8 cellular contexts compared by ENCODE assay signal in genomic region chrX:129540068-129540653, GRCh38. TPM values are rescaled to one million over a fixed set of nuclear protein-coding genes. Genes with fewer than 3 reads are reported as not detected.
DNase-seq lines count a peak whose midpoint lies in the region; ATAC-seq, FAIRE-seq and TF ChIP-seq lines count a peak whose summit lies in the region.

Gene OCRL, plus strand, starts transcription at chrX:129540259. Its CDS starts 181 bp downstream, at chrX:129540440.

- H3K18ac ChIP-seq in H1 (ENCODE audit: extremely low read depth, low read length), result peak within 1 kb of the TSS; percentile 71

- peak within 1 kb of the TSS; percentile 51; the same call in 1 of the 2 replicates for H4K8ac ChIP-seq in H1 (ENCODE audit: extremely low read depth, insufficient read depth, low read length)

- H3K9me3 Mint-ChIP-seq in memory B cell, result no peaks in the 10 kb centered on the region

- peak within 1 kb of the TSS; percentile 70 to 86 (median 80) for H3K4me3 ChIP-seq in H1 (ENCODE audit: extremely low read depth in 1 of 4, insufficient read depth in 2 of 4, low read depth in 3 of 4, low read length in 4 of 4)

- peak within 1 kb of the TSS; percentile 60 for H3K27ac Mint-ChIP-seq in memory B cell

- H3K79me2 ChIP-seq in H1 (ENCODE audit: control insufficient read depth in 1 of 2, insufficient read depth in 2 of 2, low read length in 2 of 2), result peaks cover 0 to 5% of the 10 kb centered on the region in 2 experiments; a peak in 2 of 4 replicates

- peak; percentile 12 to 22; a peak in 2 of 4 replicates for TF ChIP-seq RAD21 in H1 (IDR thresholded peaks at IDR 0.05 in 1 of 2, conservative IDR thresholded peaks at IDR 0.05 in 1 of 2; ENCODE audit: low read depth in 2 of 2, low read length in 2 of 2)

- no peak within 1 kb of the TSS for H3K56ac ChIP-seq in H1 (replicated peaks; ENCODE audit: insufficient read length, low read depth, low read length)

- H3K23ac ChIP-seq in H1 (ENCODE audit: insufficient read length), result no peak within 1 kb of the TSS

- H4K20me1 ChIP-seq in H1 (replicated peaks in 1 of 2; ENCODE audit: control insufficient read depth in 1 of 2, insufficient read depth in 2 of 2, low read length in 2 of 2), result peaks cover 0 to 1% of the 10 kb centered on the region in 2 experiments

- H3K23me2 ChIP-seq in H1 (ENCODE audit: low read depth, low read length), result peaks cover 3% of the 10 kb centered on the region; the same call in 1 of the 2 replicates

- no peak for TF ChIP-seq EP300 in H1 (IDR thresholded peaks at IDR 0.05; ENCODE audit: borderline replicate concordance in 1 of 2, low read depth in 2 of 2, low read length in 2 of 2)

- no peak within 1 kb of the TSS for H2BK20ac ChIP-seq in H1 (ENCODE audit: low read length)

- TF ChIP-seq CTCF in H1 (IDR thresholded peaks at IDR 0.05; ENCODE audit: control extremely low read depth in 1 of 3, insufficient read depth in 1 of 3, low read depth in 1 of 3, low read length in 3 of 3), result peak; percentile 53 to 68 (median 57)

- H2BK5ac ChIP-seq in H1 (ENCODE audit: low read depth, low read length), result no peak within 1 kb of the TSS

- no peak for FAIRE-seq in H1 (lab: Jason Lieb, UNC)

- H3K4me1 Mint-ChIP-seq in memory B cell, result peaks cover 7% of the 10 kb centered on the region

- H2AFZ ChIP-seq in H1 (ENCODE audit: low read length), result no peak within 1 kb of the TSS

- H2AK5ac ChIP-seq in H1 (ENCODE audit: low read depth, low read length), result no peak within 1 kb of the TSS

- H3K14ac ChIP-seq in H1 (ENCODE audit: insufficient read length), result no peak within 1 kb of the TSS

- no peak within 1 kb of the TSS for H4K91ac ChIP-seq in H1 (replicated peaks; ENCODE audit: insufficient read length, low read length)

- H3K4ac ChIP-seq in H1 (replicated peaks; ENCODE audit: insufficient read length, low read depth, low read length), result no peak within 1 kb of the TSS

- peak within 1 kb of the TSS; percentile 69 to 74 for H3K4me2 ChIP-seq in H1 (ENCODE audit: insufficient read depth in 1 of 2, low read depth in 2 of 2, low read length in 2 of 2)

- H3K27me3 ChIP-seq in H1 (replicated peaks in 1 of 4; ENCODE audit: control insufficient read depth in 3 of 4, extremely low read depth in 1 of 4, insufficient read depth in 3 of 4, low read length in 3 of 4), result no peaks in the 10 kb centered on the region

- 2% methylated on average over 26 of the region's 60 CpGs; no CpG with 5 or more reads in 1 of the 2 experiments for WGBS in H1 (ENCODE audit: extremely low coverage in 1 of 2, insufficient coverage in 1 of 2, insufficient read length in 1 of 2, insufficient replicate concordance in 2 of 2, low coverage in 1 of 2, low lambda C conversion rate in 2 of 2, missing lambda C conversion rate in 1 of 2), 2 experiments

- H2BK120ac ChIP-seq in H1 (replicated peaks; ENCODE audit: low read depth, low read length), result no peak within 1 kb of the TSS

- H2BK15ac ChIP-seq in H1 (ENCODE audit: low read length), result no peak within 1 kb of the TSS

- no peak within 1 kb of the TSS; the same call in 1 of the 2 replicates for H3K27ac ChIP-seq in H1 (ENCODE audit: low read depth, low read length)

- no peaks in the 10 kb centered on the region for H3K4me1 ChIP-seq in H1 (replicated peaks in 1 of 4; ENCODE audit: control insufficient read depth in 3 of 4, insufficient read depth in 4 of 4, low read length in 3 of 4)

- no peaks in the 10 kb centered on the region for H3K79me1 ChIP-seq in H1 (ENCODE audit: low read depth, low read length)

- CTCF ChIA-PET in H1 (lab: Charles Lee; ENCODE audit: partially characterized antibody), result interaction anchor here (1.0 kb wide), 2 partner anchors 11 to 16 kb away, joined by 3 read pairs; partner anchors contain the start of gene SMARCA1

- POLR2A ChIA-PET in H1 (lab: Charles Lee; ENCODE audit: partially characterized antibody), result interaction anchor here (0.7 kb wide), 1 partner anchor 17 kb away, joined by 5 read pairs; the partner anchor contains the start of gene SMARCA1

- H3K36me3 ChIP-seq in H1 (ENCODE audit: control insufficient read depth in 2 of 4, insufficient read depth in 4 of 4, low read length in 3 of 4), result 0 out of 8 replicates have a peak, but pooled peaks cover 0 to 2% (median 1%) of the 10 kb centered on the region in 4 experiments

- H3K36me3 Mint-ChIP-seq in memory B cell, result no peaks in the 10 kb centered on the region

- H3K27me3 Mint-ChIP-seq in memory B cell, result no peaks in the 10 kb centered on the region

- H4K5ac ChIP-seq in H1 (ENCODE audit: insufficient read length, low read depth, low read length), result peak within 1 kb of the TSS; percentile 76

- ATAC-seq in GM19035 (IDR thresholded peaks at IDR 0.05; ENCODE audit: unreplicated experiment), result peak; percentile 95
- ATAC-seq in HG03159 (IDR thresholded peaks at IDR 0.05; ENCODE audit: unreplicated experiment), result peak; percentile 95
- ATAC-seq in memory B cell (ENCODE audit: low read depth), result peak; percentile 91

- peak within 1 kb of the TSS; percentile 82 for H3K4me3 Mint-ChIP-seq in memory B cell

- no peak within 1 kb of the TSS for H2BK12ac ChIP-seq in H1 (ENCODE audit: low read depth, low read length)

- no peaks in the 10 kb centered on the region for H3K9me3 ChIP-seq in H1 (ENCODE audit: insufficient read depth in 2 of 2, low read depth in 1 of 2, low read length in 1 of 2)

- peak in 1 of 2 experiments; percentile 25; a peak in 1 of 3 replicates for TF ChIP-seq POLR2A in H1 (IDR thresholded peaks at IDR 0.05; ENCODE audit: control extremely low read depth in 1 of 2, low read depth in 2 of 2, low read length in 2 of 2)

- peak within 1 kb of the TSS; percentile 51 to 66 (median 60); a peak in 6 of 7 replicates for H3K9ac ChIP-seq in H1 (replicated peaks in 1 of 4; ENCODE audit: extremely low read depth in 1 of 4, low read depth in 3 of 4, low read length in 3 of 4)

- DNase-seq in C1 segment of cervical spinal cord (lab: John Stamatoyannopoulos, UW), result peak in 13 of 14 donors; percentile 0 to 69 (median 17)
- DNase-seq in NCI-H460 (ENCODE audit: extremely low read depth, low read depth), result peak; percentile 64
- DNase-seq in activated CD4-positive, alpha-beta T cell treated with anti-CD3 and anti-CD28 coated beads, Interleukin-2, amount 50 U/mL, for 4 hours, result peak; percentile 26 to 38
- DNase-seq in H1 (ENCODE audit: low read depth in 1 of 2, low spot score in 2 of 2), result peak in 1 of 2 experiments; percentile 72
- peak; percentile 45 to 47 for DNase-seq in memory B cell (ENCODE audit: low spot score in 2 of 2)
- DNase-seq in stimulated activated CD8-positive, alpha-beta memory T cell treated with anti-CD3 and anti-CD28 coated beads, Interleukin-2, amount 100 ng/mL, for 48 hours (ENCODE audit: low read depth in 2 of 2), result peak; percentile 24 to 31

TF ChIP-seq in H1, 55 proteins besides CTCF, POLR2A, EP300 and RAD21 (continues in another document):
- TF ChIP-seq TBP (IDR thresholded peaks at IDR 0.05; ENCODE audit: low read depth, low read length) (peak; percentile 54; the same call in 1 of the 2 replicates), CREB1 (IDR thresholded peaks at IDR 0.05) (no peak), RFX5 (IDR thresholded peaks at IDR 0.05; ENCODE audit: borderline replicate concordance, low read depth, low read length) (no peak), JUN (IDR thresholded peaks at IDR 0.05; ENCODE audit: low read depth, low read length) (no peak), CEBPB (IDR thresholded peaks at IDR 0.05; ENCODE audit: low read depth, low read length) (no peak), ASH2L (IDR thresholded peaks at IDR 0.05; ENCODE audit: low read length) (peak; percentile 63), CTBP2 (IDR thresholded peaks at IDR 0.05; ENCODE audit: borderline replicate concordance, insufficient read depth, insufficient read length, low read length) (no peak), ATF3 (IDR thresholded peaks at IDR 0.05; ENCODE audit: insufficient read depth, low read depth, low read length) (no peak), TEAD4 (IDR thresholded peaks at IDR 0.05; ENCODE audit: low read depth, low read length) (no peak), YY1 (IDR thresholded peaks at IDR 0.05; ENCODE audit: low read depth, low read length) (no peak), PHF8 (conservative IDR thresholded peaks at IDR 0.05; ENCODE audit: low read depth, low read length) (peak; percentile 74), KDM4A (IDR thresholded peaks at IDR 0.05; ENCODE audit: low read depth, low read length, severe bottlenecking) (peak; percentile 24), CHD2 (IDR thresholded peaks at IDR 0.05; ENCODE audit: low read length) (no peak), BCL11A (IDR thresholded peaks at IDR 0.05; ENCODE audit: low read depth in 2 of 2, low read length in 2 of 2) (no peak), USF2 (IDR thresholded peaks at IDR 0.05; ENCODE audit: low read length) (no peak), HDAC6 (IDR thresholded peaks at IDR 0.05; ENCODE audit: low read depth, low read length) (no peak), NANOG (IDR thresholded peaks at IDR 0.05; ENCODE audit: insufficient read depth, low read depth, low read length, poor library complexity, severe bottlenecking) (no peak), POU5F1 (IDR thresholded peaks at IDR 0.05; ENCODE audit: low read depth, low read length) (no peak), SRF (IDR thresholded peaks at IDR 0.05; ENCODE audit: low read depth, low read length) (no peak)

RNA-seq across cellular contexts. Expression of gene OCRL, which starts in this region (rescaled TPM):
- 28.6 and 36.4 TPM in 2 replicates for total RNA-seq in NCI-H460 (2014; rRNA removed; shearing (Covaris generic))
- polyA plus RNA-seq in NCI-H460 (2014; cell fraction: nucleus; rRNA removed), result 19.3 and 27.5 TPM in 2 replicates
- 14.9 and 15.1 TPM in 2 replicates for total RNA-seq in H1 (2021; fragmentation: NEBNext Ultra II Directional; extraction: Animal tissue kit (Norgen Biotek cat#: 25700))
- 8.5 and 12.7 TPM in 2 replicates for polyA plus RNA-seq in H1 (2011; rRNA removed)
- 11.6 TPM for polyA plus RNA-seq in H1 (2011; cell fraction: cytosol; rRNA removed)
- polyA plus RNA-seq in H1 (2011; cell fraction: nucleus; rRNA removed), result 13.3 TPM
- polyA plus RNA-seq in H1 (2012, experiment 1 of 2), result 9.8 to 12.4 TPM (median 11.5 TPM) in 4 replicates
- 1.2 TPM for polyA plus RNA-seq in H1 (2012, experiment 2 of 2)
- polyA plus RNA-seq in H1 (2013, experiment 1 of 2), result 10.5 TPM
- 9.6 TPM for polyA plus RNA-seq in H1 (2013, experiment 2 of 2)
- polyA minus RNA-seq in H1 (2011; rRNA and poly(A)+ RNA removed), result 17.9 and 20.4 TPM in 2 replicates
- polyA minus RNA-seq in H1 (2011; cell fraction: cytosol; rRNA and poly(A)+ RNA removed), result 8.1 TPM
- polyA minus RNA-seq in H1 (2011; cell fraction: nucleus; rRNA and poly(A)+ RNA removed), result 14.2 TPM
